In genomic region chr10:112952282-112952991, GRCh38 we compare ENCODE assay signal across 8 cellular contexts. TPM values are rescaled to one million over a fixed set of nuclear protein-coding genes. Genes with fewer than 3 reads are reported as not detected.
DNase-seq lines count a peak whose midpoint lies in the region; ATAC-seq and TF ChIP-seq lines count a peak whose summit lies in the region.

No MANE protein-coding gene starts in this region.

- TF ChIP-seq CTCF in esophagus muscularis mucosa (IDR thresholded peaks at IDR 0.05) (no peak), nephron progenitor cell (IDR thresholded peaks at IDR 0.05) (no peak)

- intact Hi-C loops in esophagus muscularis mucosa (cut with DNase I), result loop anchor here (10.0 kb wide), 1 partner anchor 102 kb away; no protein-coding TSS in a partner anchor

- DNase-seq in ELR (ENCODE audit: low read depth) (peak; percentile 63), SK-N-MC (ENCODE audit: low read depth, low spot score) (no peak), esophagus muscularis mucosa (ENCODE audit: extremely low spot score) (no peak), nephron progenitor cell (peak; percentile 48), NCI-H2171 (lab: John Stamatoyannopoulos, UW) (no peak), NCI-H774 (lab: John Stamatoyannopoulos, UW) (no peak), NCI-H1930 (lab: John Stamatoyannopoulos, UW) (no peak)

- no peaks in the 10 kb centered on the region for H3K27me3 ChIP-seq in esophagus muscularis mucosa

- no peak for TF ChIP-seq POLR2A in esophagus muscularis mucosa (IDR thresholded peaks at IDR 0.05; ENCODE audit: low read depth)

- H3K27ac Mint-ChIP-seq in nephron progenitor cell, result peak overlapping the region; percentile 99

- no peak overlapping the region for H3K27ac ChIP-seq in SK-N-MC
- H3K27ac ChIP-seq in esophagus muscularis mucosa (replicated peaks in 1 of 4), result peak overlapping the region; percentile 90 to 93 (median 92)

- H3K9me3 ChIP-seq in SK-N-MC (ENCODE audit: low read depth, low read length) (no peaks in the 10 kb centered on the region), esophagus muscularis mucosa (no peaks in the 10 kb centered on the region)

- H3K27me3 Mint-ChIP-seq in nephron progenitor cell (ENCODE audit: low read depth, poor library complexity), result no peaks in the 10 kb centered on the region

- no peaks in the 10 kb centered on the region for H3K9me3 Mint-ChIP-seq in nephron progenitor cell

- H3K36me3 Mint-ChIP-seq in nephron progenitor cell (ENCODE audit: low read depth), result no peaks in the 10 kb centered on the region

- peak overlapping the region; percentile 93 for H3K4me3 Mint-ChIP-seq in nephron progenitor cell

- H3K4me1 Mint-ChIP-seq in nephron progenitor cell, result peaks cover 61% of the 10 kb centered on the region

- peaks cover 32 to 58% (median 55%) of the 10 kb centered on the region in 4 donors for H3K4me1 ChIP-seq in esophagus muscularis mucosa

- no peak for ATAC-seq in HG03460 (IDR thresholded peaks at IDR 0.05; ENCODE audit: unreplicated experiment)

- peak overlapping the region; percentile 78 for H3K4me3 ChIP-seq in SK-N-MC
- peak overlapping the region; percentile 68 to 91 (median 76) for H3K4me3 ChIP-seq in esophagus muscularis mucosa

- H3K36me3 ChIP-seq in SK-N-MC (ENCODE audit: insufficient read depth, low read length), result no peaks in the 10 kb centered on the region
- H3K36me3 ChIP-seq in esophagus muscularis mucosa, result no peaks in the 10 kb centered on the region

- no peak for TF ChIP-seq EP300 in esophagus muscularis mucosa (IDR thresholded peaks at IDR 0.05)

- 8% methylated on average over 27 of the region's 52 CpGs for WGBS in esophagus muscularis mucosa

- H3K9ac ChIP-seq in SK-N-MC (ENCODE audit: insufficient read length), result peak overlapping the region; percentile 67

RNA-seq across cellular contexts. Expression of gene TCF7L2, which starts 2.4 kb away (rescaled TPM):
- total RNA-seq in esophagus muscularis mucosa, result 10 to 100 TPM in 3 of 4 donors, 1 to 10 TPM in 1; 7.8 to 24.1 (median 19.2) TPM

Comparison
In these comparisons a context has a peak if more than half of its experiments do, and no peak if none do; other contexts are left out.
1. DNase-seq: peak in ELR (single experiment) and nephron progenitor cell (single experiment); none in SK-N-MC (single experiment), esophagus muscularis mucosa (single experiment), NCI-H2171 (single experiment), NCI-H774 (single experiment) and NCI-H1930 (0 of 2).